1 cellular context compared by ENCODE assay signal in genomic region chr1:184792450-184792969, GRCh38.
TF ChIP-seq lines count a peak whose summit lies in the region.

No MANE protein-coding gene starts in this region.

TF ChIP-seq in HepG2, 621 proteins besides CTCF, POLR2A, EP300 and RAD21 (continued from another document and continues in another):
- TF ChIP-seq KIAA2018 (CRISPR knock-in tag; IDR thresholded peaks at IDR 0.05; ENCODE audit: borderline replicate concordance) (no peak), ZNF556 (CRISPR knock-in tag; IDR thresholded peaks at IDR 0.05; ENCODE audit: borderline replicate concordance) (peak; percentile 37; the same call in 1 of the 2 replicates), ATRX (CRISPR knock-in tag; IDR thresholded peaks at IDR 0.05; ENCODE audit: borderline replicate concordance) (no peak), YEATS2 (CRISPR knock-in tag; IDR thresholded peaks at IDR 0.05; ENCODE audit: borderline replicate concordance) (no peak), RBAK (CRISPR knock-in tag; IDR thresholded peaks at IDR 0.05) (no peak), ZFP36L1 (CRISPR knock-in tag; IDR thresholded peaks at IDR 0.05) (no peak), FOSL2 (CRISPR knock-in tag; IDR thresholded peaks at IDR 0.05) (no peak), NFKB2 (CRISPR knock-in tag; IDR thresholded peaks at IDR 0.05; ENCODE audit: borderline replicate concordance) (no peak), ZNF615 (CRISPR knock-in tag; IDR thresholded peaks at IDR 0.05; ENCODE audit: borderline replicate concordance) (no peak), ZNF207 (IDR thresholded peaks at IDR 0.05; ENCODE audit: borderline replicate concordance) (no peak), NR2C2 (CRISPR knock-in tag; IDR thresholded peaks at IDR 0.05; ENCODE audit: borderline replicate concordance) (no peak), ZNF235 (CRISPR knock-in tag; IDR thresholded peaks at IDR 0.05; ENCODE audit: borderline replicate concordance) (no peak), REST (IDR thresholded peaks at IDR 0.05; ENCODE audit: borderline replicate concordance in 1 of 2, low read depth in 1 of 2, low read length in 2 of 2) (no peak), ZNF281 (CRISPR knock-in tag; IDR thresholded peaks at IDR 0.05; ENCODE audit: borderline replicate concordance) (no peak), ETS1 (CRISPR knock-in tag; IDR thresholded peaks at IDR 0.05) (no peak), NBN (conservative IDR thresholded peaks at IDR 0.05) (no peak), U2AF2 (IDR thresholded peaks at IDR 0.05; ENCODE audit: low read depth, low read length) (no peak), ZNF441 (CRISPR knock-in tag; IDR thresholded peaks at IDR 0.05; ENCODE audit: borderline replicate concordance) (no peak), U2AF1 (optimal IDR thresholded peaks at IDR 0.05; ENCODE audit: low read depth, low read length) (no peak), MZF1 (CRISPR knock-in tag; IDR thresholded peaks at IDR 0.05; ENCODE audit: borderline replicate concordance) (no peak), LRRFIP1 (CRISPR knock-in tag; conservative IDR thresholded peaks at IDR 0.05) (no peak), ZNF737 (CRISPR knock-in tag; IDR thresholded peaks at IDR 0.05; ENCODE audit: borderline replicate concordance) (no peak), ZNF432 (CRISPR knock-in tag; IDR thresholded peaks at IDR 0.05; ENCODE audit: borderline replicate concordance) (no peak), ZFP62 (CRISPR knock-in tag; IDR thresholded peaks at IDR 0.05) (no peak), TRIM22 (IDR thresholded peaks at IDR 0.05) (no peak), TAF1 (CRISPR knock-in tag; IDR thresholded peaks at IDR 0.05) (no peak), NFYC (CRISPR knock-in tag; IDR thresholded peaks at IDR 0.05) (no peak), EEA1 (CRISPR knock-in tag; IDR thresholded peaks at IDR 0.05; ENCODE audit: borderline replicate concordance) (no peak), KDM4B (CRISPR knock-in tag; IDR thresholded peaks at IDR 0.05) (no peak), ZMAT5 (CRISPR knock-in tag; IDR thresholded peaks at IDR 0.05; ENCODE audit: borderline replicate concordance, low read depth) (no peak), SIN3B (IDR thresholded peaks at IDR 0.05; ENCODE audit: low read length) (no peak), SP140L (CRISPR knock-in tag; IDR thresholded peaks at IDR 0.05; ENCODE audit: borderline replicate concordance) (no peak), RNF2 (conservative IDR thresholded peaks at IDR 0.05; ENCODE audit: low read depth) (no peak), ZBTB46 (CRISPR knock-in tag; IDR thresholded peaks at IDR 0.05; ENCODE audit: borderline replicate concordance) (no peak)
